14 cellular contexts compared by ENCODE assay signal in the genomic region with DNA sequence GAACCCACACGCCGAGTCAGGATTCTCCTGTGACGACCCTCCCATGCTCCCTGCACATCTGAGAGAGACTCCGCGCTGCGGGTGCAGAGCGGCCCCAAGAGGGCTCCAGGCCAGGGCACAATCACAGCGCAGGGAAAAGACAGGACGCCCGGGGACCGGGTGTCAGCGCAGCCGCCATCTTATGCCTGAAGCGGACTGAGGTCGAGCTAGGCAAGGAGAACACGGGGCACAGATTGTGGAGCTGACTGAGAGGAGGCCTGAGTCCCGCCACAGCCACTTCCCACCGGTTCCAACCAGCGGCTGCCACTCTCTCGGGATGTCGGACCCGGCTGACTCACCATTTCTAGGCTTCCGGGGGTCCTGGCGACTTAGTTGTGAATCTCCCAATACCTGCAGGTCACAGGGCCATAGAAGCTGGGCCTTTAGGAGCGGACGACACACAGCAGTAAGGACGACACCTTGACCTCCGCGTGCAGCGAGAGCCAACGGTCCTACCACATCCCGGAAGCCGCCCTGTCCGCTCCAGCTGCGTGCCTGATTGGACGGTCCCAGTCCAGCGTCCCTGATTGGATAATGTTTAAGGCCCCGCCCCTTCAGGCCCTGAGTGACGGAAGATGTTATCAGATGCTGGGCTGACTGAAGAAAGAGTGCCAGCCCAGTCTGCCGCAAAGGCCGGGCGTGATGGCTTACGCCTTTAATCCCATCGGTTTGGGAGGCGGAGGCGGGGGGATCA. TPM values are rescaled to one million over a fixed set of nuclear protein-coding genes. Genes with fewer than 3 reads are reported as not detected.
A peak's percentile ranks its signal among the peaks of the same experiment; 100 is the strongest.
DNase-seq lines count a peak whose midpoint lies in the region; ATAC-seq and TF ChIP-seq lines count a peak whose summit lies in the region.
"Had no signal": no experiment of that assay in that cellular context is flagged by ENCODE, and none has a peak within 500 bp of the region (broad histone marks: within the 10 kb centered on the region; RNA-seq: fewer than 3 reads in every experiment).

A gene (minus strand): TSS at position 487 of the 733 bp plus-strand sequence. CDS start 146 bp downstream, at position 341.

- H3K9ac ChIP-seq in HUES64 (ENCODE audit: low read depth, low read length) (no peak within 1 kb of the TSS), skeletal muscle tissue (ENCODE audit: low read depth in 1 of 3, low read length in 3 of 3) (no peak within 1 kb of the TSS)

- H3K27me3 ChIP-seq in HUES64 (ENCODE audit: insufficient read depth, low read length) (no peaks in the 10 kb centered on the region), lower lobe of right lung (ENCODE audit: low read depth) (no peaks in the 10 kb centered on the region), skeletal muscle tissue (ENCODE audit: control insufficient read depth in 3 of 3, insufficient read depth in 3 of 3, low read length in 3 of 3) (no peaks in the 10 kb centered on the region)

- H3K4me3 ChIP-seq in HUES64 (ENCODE audit: low read length), result peak within 1 kb of the TSS; percentile 16; the same call in 1 of the 2 replicates
- peak within 1 kb of the TSS; percentile 45 for H3K4me3 ChIP-seq in lower lobe of right lung
- H3K4me3 ChIP-seq in skeletal muscle tissue (ENCODE audit: low read length in 3 of 3), result peak within 1 kb of the TSS in 2 of 3 donors; percentile 13 to 67

- H3K4me1 ChIP-seq in HUES64 (ENCODE audit: insufficient read depth, low read length), result no peaks in the 10 kb centered on the region
- no peaks in the 10 kb centered on the region for H3K4me1 ChIP-seq in lower lobe of right lung
- H3K4me1 ChIP-seq in skeletal muscle tissue (ENCODE audit: control insufficient read depth in 3 of 3, insufficient read depth in 3 of 3, low read length in 3 of 3), result no peaks in the 10 kb centered on the region

- WGBS in HUES64, result 87% methylated on average over 46 of the region's 46 CpGs

- intact Hi-C loops in lower lobe of right lung (cut with DNase I), result no loop called here

- peak; percentile 41 to 49 for ATAC-seq in lower lobe of right lung
- no peak for ATAC-seq in HG02973 (IDR thresholded peaks at IDR 0.05; ENCODE audit: unreplicated experiment)
- ATAC-seq in GM18519 (IDR thresholded peaks at IDR 0.05; ENCODE audit: low FRiP score, unreplicated experiment), result no peak
- ATAC-seq: activated T-cell treated with anti-CD3 and anti-CD28 coated beads, Interleukin-2, amount 50 U/mL, for 72 hours had no signal

- no peak within 1 kb of the TSS for H3K27ac ChIP-seq in HUES64 (ENCODE audit: low read depth, low read length)
- peak within 1 kb of the TSS; percentile 14 for H3K27ac ChIP-seq in cingulate gyrus (ENCODE audit: low read depth, low read length)
- H3K27ac ChIP-seq in lower lobe of right lung, result no peak within 1 kb of the TSS
- no peak within 1 kb of the TSS for H3K27ac ChIP-seq in skeletal muscle tissue (ENCODE audit: low read depth, low read length)

- no peaks in the 10 kb centered on the region for H3K36me3 ChIP-seq in HUES64 (ENCODE audit: insufficient read depth, low read length)
- no peaks in the 10 kb centered on the region for H3K36me3 ChIP-seq in lower lobe of right lung
- no peaks in the 10 kb centered on the region for H3K36me3 ChIP-seq in skeletal muscle tissue (ENCODE audit: control insufficient read depth in 3 of 3, insufficient read depth in 3 of 3, low read length in 3 of 3)

- no peak for TF ChIP-seq CTCF in lower lobe of right lung (IDR thresholded peaks at IDR 0.05)

- H3K9me3 ChIP-seq in HUES64 (ENCODE audit: insufficient read depth, low read depth, low read length) (peaks cover 64% of the 10 kb centered on the region), lower lobe of right lung (peaks cover 22% of the 10 kb centered on the region), skeletal muscle tissue (ENCODE audit: control insufficient read depth in 3 of 3, low read length in 3 of 3) (peaks cover 0 to 3% (median 0%) of the 10 kb centered on the region in 3 donors)

- peak; percentile 49 for DNase-seq in lower lobe of right lung
- no peak for DNase-seq in NCI-H1048 (lab: John Stamatoyannopoulos, UW)
- DNase-seq in activated CD4-positive, alpha-beta T cell treated with anti-CD3 and anti-CD28 coated beads for 4 hours, result no peak
- DNase-seq: activated T-cell treated with anti-CD3 and anti-CD28 coated beads, Interleukin-2, amount 50 U/mL, for 72 hours; DMS153; HCEC 1CT; NCI-H526; T-helper 9 cell had no signal

RNA-seq across cellular contexts. Expression of the gene that starts here (rescaled TPM):
- polyA plus RNA-seq in HUES64 (2013, experiment 1 of 2), result not detected
- polyA plus RNA-seq in HUES64 (2013, experiment 2 of 2), result not detected
- 0.74 TPM for total RNA-seq in lower lobe of right lung
- 0.52 TPM for total RNA-seq in skeletal muscle tissue
- total RNA-seq: activated T-cell treated with anti-CD3 and anti-CD28 coated beads, Interleukin-2, amount 50 U/mL, for 72 hours; kidney epithelial cell had no signal

Comparison
In these comparisons a context has a peak if more than half of its experiments do, and no peak if none do; other contexts are left out.
1. Peak in DNase-seq, ATAC-seq and H3K4me3 ChIP-seq in lower lobe of right lung; RNA of the gene not detected or under 1 TPM.